24 cellular contexts compared by ENCODE assay signal in the genomic region with DNA sequence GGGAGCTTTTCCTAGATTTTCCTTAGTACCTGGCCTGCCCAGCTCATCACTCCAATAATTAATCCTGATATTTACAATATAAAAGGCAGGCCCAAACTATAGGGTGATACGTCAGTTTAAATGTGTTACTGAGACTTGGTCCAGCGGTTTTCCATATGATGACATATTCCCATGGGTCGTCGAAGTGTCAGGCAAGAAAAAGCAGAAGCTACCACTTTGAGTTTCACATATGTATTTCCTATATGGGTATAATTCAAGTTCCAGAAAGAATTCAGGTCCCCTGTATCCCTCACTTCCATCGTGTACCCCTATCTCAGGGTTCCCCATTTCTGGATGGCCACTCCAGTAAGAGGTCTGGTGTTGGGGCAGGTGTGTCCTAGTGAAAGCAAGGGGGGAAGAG.
"Had no signal": no experiment of that assay in that cellular context is flagged by ENCODE, and none has a peak within 500 bp of the region (broad histone marks: within the 10 kb centered on the region; RNA-seq: fewer than 3 reads in every experiment).

No MANE protein-coding gene starts in this region.

- H3K27ac ChIP-seq: epithelial cell of prostate, heart right ventricle, sigmoid colon, upper lobe of left lung had no signal

- H3K27me3 Mint-ChIP-seq: activated CD4-positive, alpha-beta T cell treated with anti-CD3 and anti-CD28 coated beads, Interleukin-2, amount 10 ng/mL, durations not matched to agents 7 days and 5 days; activated CD8-positive, alpha-beta memory T cell treated with anti-CD3 and anti-CD28 coated beads, Interleukin-2, amount 10 ng/mL, durations not matched to agents 7 days and 5 days; activated CD8-positive, alpha-beta T cell treated with anti-CD3 and anti-CD28 coated beads for 36 hours; activated naive CD4-positive, alpha-beta T cell treated with anti-CD3 and anti-CD28 coated beads, Interleukin-2, amount 10 ng/mL, durations not matched to agents 7 days and 5 days; memory B cell had no signal

- ATAC-seq: activated CD4-positive, CD25-positive, alpha-beta regulatory T cell treated with anti-CD3 and anti-CD28 coated beads, Interleukin-2, amount 50 U/mL, for 24 hours; activated CD8-positive, alpha-beta memory T cell treated with anti-CD3 and anti-CD28 coated beads, Interleukin-2, amount 10 ng/mL, durations not matched to agents 7 days and 5 days; activated CD8-positive, alpha-beta T cell treated with anti-CD3 and anti-CD28 coated beads for 36 hours; heart right ventricle; left colon; mucosa of descending colon; stimulated activated naive CD8-positive, alpha-beta T cell treated with anti-CD3 and anti-CD28 coated beads, Interleukin-15, Interleukin-2, amounts not matched to agents 100 U/mL and 50 U/mL, for 24 hours had no signal

- H3K27me3 ChIP-seq: heart right ventricle, sigmoid colon, upper lobe of left lung had no signal

- H3K4me2 ChIP-seq: smooth muscle cell had no signal

- H3K9me3 ChIP-seq: heart right ventricle, mucosa of descending colon, sigmoid colon, upper lobe of left lung had no signal

- H3K9me3 Mint-ChIP-seq: activated CD4-positive, alpha-beta T cell treated with anti-CD3 and anti-CD28 coated beads, Interleukin-2, amount 10 ng/mL, durations not matched to agents 7 days and 5 days; activated CD8-positive, alpha-beta T cell treated with anti-CD3 and anti-CD28 coated beads for 36 hours; activated naive CD4-positive, alpha-beta T cell treated with anti-CD3 and anti-CD28 coated beads, Interleukin-2, amount 10 ng/mL, durations not matched to agents 7 days and 5 days; T-helper 1 cell treated with Interleukin-12 subunit alpha and Interleukin-12 subunit beta and Interleukin-4 antibody, amounts not matched to agents 30 μg/mL and 1 μg/mL, for 36 hours had no signal

- H3K27ac Mint-ChIP-seq: activated CD4-positive, alpha-beta T cell treated with anti-CD3 and anti-CD28 coated beads, Interleukin-2, amount 10 ng/mL, durations not matched to agents 7 days and 5 days; activated CD8-positive, alpha-beta memory T cell treated with anti-CD3 and anti-CD28 coated beads, Interleukin-2, amount 10 ng/mL, durations not matched to agents 7 days and 5 days; activated CD8-positive, alpha-beta T cell treated with anti-CD3 and anti-CD28 coated beads for 36 hours; activated naive CD4-positive, alpha-beta T cell treated with anti-CD3 and anti-CD28 coated beads, Interleukin-2, amount 10 ng/mL, durations not matched to agents 7 days and 5 days; endodermal cell; memory B cell; T-helper 1 cell treated with Interleukin-12 subunit alpha and Interleukin-12 subunit beta and Interleukin-4 antibody, amounts not matched to agents 30 μg/mL and 1 μg/mL, for 36 hours had no signal

- H3K36me3 Mint-ChIP-seq: activated CD8-positive, alpha-beta memory T cell treated with anti-CD3 and anti-CD28 coated beads, Interleukin-2, amount 10 ng/mL, durations not matched to agents 7 days and 5 days; activated naive CD4-positive, alpha-beta T cell treated with anti-CD3 and anti-CD28 coated beads, Interleukin-2, amount 10 ng/mL, durations not matched to agents 7 days and 5 days; memory B cell had no signal

- DNase-seq: activated CD4-positive, alpha-beta T cell treated with anti-CD3 and anti-CD28 coated beads, Interleukin-2, amount 10 ng/mL, durations not matched to agents 7 days and 5 days; activated CD8-positive, alpha-beta memory T cell treated with anti-CD3 and anti-CD28 coated beads, Interleukin-2, amount 10 ng/mL, durations not matched to agents 7 days and 5 days; activated CD8-positive, alpha-beta T cell treated with anti-CD3 and anti-CD28 coated beads for 36 hours; activated effector memory CD4-positive, alpha-beta T cell treated with anti-CD3 and anti-CD28 coated beads, Interleukin-2, amount 50 U/mL, for 16 hours; activated naive CD4-positive, alpha-beta T cell treated with anti-CD3 and anti-CD28 coated beads, Interleukin-2, amount 10 ng/mL, durations not matched to agents 7 days and 5 days; activated T-cell treated with anti-CD3 and anti-CD28 coated beads for 4 hours; amygdala; cerebellar nuclear complex; cortex of kidney; endodermal cell; heart right ventricle; left colon; mucosa of descending colon; nephron progenitor cell; occipital lobe; sigmoid colon; stimulated activated CD4-positive, alpha-beta T cell treated with anti-CD3 and anti-CD28 coated beads, Interleukin-15, amount 100 ng/mL, for 24 hours; stimulated activated naive CD8-positive, alpha-beta T cell treated with anti-CD3 and anti-CD28 coated beads, Interleukin-15, Interleukin-2, amounts not matched to agents 100 U/mL and 50 U/mL, for 24 hours; upper lobe of left lung had no signal

- H3K4me3 Mint-ChIP-seq: activated CD4-positive, alpha-beta T cell treated with anti-CD3 and anti-CD28 coated beads, Interleukin-2, amount 10 ng/mL, durations not matched to agents 7 days and 5 days; activated CD8-positive, alpha-beta memory T cell treated with anti-CD3 and anti-CD28 coated beads, Interleukin-2, amount 10 ng/mL, durations not matched to agents 7 days and 5 days; activated CD8-positive, alpha-beta T cell treated with anti-CD3 and anti-CD28 coated beads for 36 hours; activated naive CD4-positive, alpha-beta T cell treated with anti-CD3 and anti-CD28 coated beads, Interleukin-2, amount 10 ng/mL, durations not matched to agents 7 days and 5 days; endodermal cell; memory B cell; nephron progenitor cell; T-helper 1 cell treated with Interleukin-12 subunit alpha and Interleukin-12 subunit beta and Interleukin-4 antibody, amounts not matched to agents 30 μg/mL and 1 μg/mL, for 36 hours had no signal

- H3K36me3 ChIP-seq: heart right ventricle, sigmoid colon, upper lobe of left lung had no signal

- H3K4me1 Mint-ChIP-seq: activated CD4-positive, alpha-beta T cell treated with anti-CD3 and anti-CD28 coated beads, Interleukin-2, amount 10 ng/mL, durations not matched to agents 7 days and 5 days; activated CD8-positive, alpha-beta memory T cell treated with anti-CD3 and anti-CD28 coated beads, Interleukin-2, amount 10 ng/mL, durations not matched to agents 7 days and 5 days; activated naive CD4-positive, alpha-beta T cell treated with anti-CD3 and anti-CD28 coated beads, Interleukin-2, amount 10 ng/mL, durations not matched to agents 7 days and 5 days; memory B cell had no signal

- H3K4me3 ChIP-seq: heart right ventricle, mucosa of descending colon, sigmoid colon, smooth muscle cell, upper lobe of left lung had no signal
